ENCODE assay signal across 25 cellular contexts in the genomic region with DNA sequence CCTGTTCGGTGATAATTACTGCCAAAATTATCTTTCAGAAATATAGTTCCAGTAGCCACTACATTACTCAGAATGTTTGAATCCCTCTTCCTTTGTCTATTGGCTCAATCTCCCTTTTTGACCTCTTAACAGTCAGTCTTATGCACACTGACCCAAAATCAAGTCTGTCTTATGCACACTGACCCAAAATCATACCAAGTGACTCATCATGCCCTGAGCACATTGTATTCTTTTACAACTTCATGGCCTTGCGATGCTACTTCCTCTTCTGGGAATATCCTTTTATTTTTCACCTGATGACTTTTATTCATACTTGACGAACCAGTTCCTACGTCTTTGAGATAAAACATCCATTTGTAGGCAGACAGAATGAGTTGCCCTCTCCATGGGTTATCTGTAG.
DNase-seq lines count a peak whose midpoint lies in the region; ATAC-seq and TF ChIP-seq lines count a peak whose summit lies in the region.
"Had no signal": no experiment of that assay in that cellular context is flagged by ENCODE, and none has a peak within 500 bp of the region (broad histone marks: within the 10 kb centered on the region; RNA-seq: fewer than 3 reads in every experiment).

No MANE protein-coding gene starts in this region.

- no peaks in the 10 kb centered on the region for H3K79me1 ChIP-seq in trophoblast cell (ENCODE audit: low read length)

- H3K14ac ChIP-seq in trophoblast cell (ENCODE audit: low read length), result no peak overlapping the region

- no peak overlapping the region for H3K4ac ChIP-seq in trophoblast cell (ENCODE audit: low read depth, low read length)

- H3K36me3 ChIP-seq in ACC112 (ENCODE audit: insufficient read depth, low read length) (no peaks in the 10 kb centered on the region), brain microvascular endothelial cell (replicated peaks) (no peaks in the 10 kb centered on the region), trophoblast cell (ENCODE audit: control insufficient read depth in 1 of 2, insufficient read depth in 2 of 2, low read length in 2 of 2) (no peaks in the 10 kb centered on the region)

- no peak overlapping the region for H2AFZ ChIP-seq in ACC112 (ENCODE audit: low read length, unreplicated experiment)
- H2AFZ ChIP-seq in trophoblast cell (ENCODE audit: insufficient read depth, low read length, poor library complexity), result no peak overlapping the region

- H3K4me2 ChIP-seq in trophoblast cell (ENCODE audit: low read length), result no peak overlapping the region

- H4K8ac ChIP-seq in trophoblast cell (ENCODE audit: low read depth, low read length), result no peak overlapping the region

- no peak overlapping the region for H4K91ac ChIP-seq in trophoblast cell (ENCODE audit: low read depth, low read length)

- in situ Hi-C loops in brain microvascular endothelial cell (cut with HindIII; ENCODE audit: low pct_ligation_motif_present, low sequenced_read_pairs), result no loop called here

- H3K27ac ChIP-seq in ACC112 (ENCODE audit: low read depth, low read length) (peak overlapping the region; percentile 88), brain microvascular endothelial cell (peak overlapping the region; percentile 13), foreskin keratinocyte (no peak overlapping the region), trophoblast cell (ENCODE audit: low read depth, low read length) (no peak overlapping the region)
- H3K27ac ChIP-seq: C4-2B had no signal

- no peaks in the 10 kb centered on the region for H3K9me3 ChIP-seq in trophoblast cell (ENCODE audit: insufficient read depth, low read depth, low read length)

- H3K4me3 ChIP-seq in ACC112 (ENCODE audit: low read depth, low read length), result peak overlapping the region; percentile 39; the same call in 1 of the 2 replicates
- H3K4me3 ChIP-seq in brain microvascular endothelial cell (ENCODE audit: low read depth, low read length), result no peak overlapping the region
- H3K4me3 ChIP-seq in trophoblast cell (ENCODE audit: low read depth, low read length), result no peak overlapping the region

- H3K27me3 ChIP-seq in ACC112 (ENCODE audit: insufficient read depth, low read length), result no peaks in the 10 kb centered on the region
- no peaks in the 10 kb centered on the region for H3K27me3 ChIP-seq in brain microvascular endothelial cell (replicated peaks)
- H3K27me3 ChIP-seq in foreskin keratinocyte, result no peaks in the 10 kb centered on the region
- H3K27me3 ChIP-seq in trophoblast cell (ENCODE audit: insufficient read depth, low read length), result no peaks in the 10 kb centered on the region

- no peak for TF ChIP-seq CTCF in brain microvascular endothelial cell (IDR thresholded peaks at IDR 0.05; ENCODE audit: low read depth, low read length, missing control alignments)
- no peak for TF ChIP-seq CTCF in foreskin keratinocyte (conservative IDR thresholded peaks at IDR 0.05)

- H3K79me2 ChIP-seq in ACC112 (ENCODE audit: control insufficient read depth, insufficient read depth, low read length, unreplicated experiment), result no peaks in the 10 kb centered on the region
- no peaks in the 10 kb centered on the region for H3K79me2 ChIP-seq in trophoblast cell (ENCODE audit: control insufficient read depth, insufficient read depth, low read length, poor library complexity)

- no peak overlapping the region for H2BK5ac ChIP-seq in trophoblast cell (ENCODE audit: low read depth, low read length, poor library complexity)

- H3K23ac ChIP-seq in trophoblast cell (ENCODE audit: low read length), result no peak overlapping the region

- no peak overlapping the region for H2BK12ac ChIP-seq in trophoblast cell (ENCODE audit: low read length)

- WGBS in trophoblast cell (ENCODE audit: extremely low coverage, insufficient coverage, insufficient read length), result no CpG with 5 or more reads among the region's 4 CpGs

- peaks cover 22% of the 10 kb centered on the region for H3K4me1 ChIP-seq in ACC112 (ENCODE audit: control insufficient read depth, insufficient read depth, low read length, unreplicated experiment)
- peaks cover 13% of the 10 kb centered on the region for H3K4me1 ChIP-seq in foreskin keratinocyte
- H3K4me1 ChIP-seq in trophoblast cell (ENCODE audit: control insufficient read depth in 1 of 2, insufficient read depth in 2 of 2, low read length in 2 of 2), result no peaks in the 10 kb centered on the region

- H2AK5ac ChIP-seq in trophoblast cell (ENCODE audit: low read length), result no peak overlapping the region

- no peak overlapping the region for H3K9ac ChIP-seq in trophoblast cell (ENCODE audit: low read length)

- ATAC-seq in foreskin keratinocyte (peak; percentile 90), GM18907 (IDR thresholded peaks at IDR 0.05; ENCODE audit: unreplicated experiment) (no peak)
- ATAC-seq: activated CD4-positive, alpha-beta T cell treated with anti-CD3 and anti-CD28 coated beads for 36 hours; natural killer cell; sciatic nerve; T-cell had no signal

- no peak overlapping the region for H4K12ac ChIP-seq in trophoblast cell (ENCODE audit: low read depth, low read length)

- H2BK120ac ChIP-seq in trophoblast cell (ENCODE audit: insufficient read depth, low read length, poor library complexity), result no peak overlapping the region

- H3K18ac ChIP-seq in trophoblast cell (ENCODE audit: low read length), result no peak overlapping the region

- peak; percentile 76 for DNase-seq in M059J (ENCODE audit: low read depth)
- peak; percentile 15 for DNase-seq in brain microvascular endothelial cell
- peak; percentile 85 to 92 for DNase-seq in foreskin keratinocyte
- DNase-seq in NCI-H1092 treated with DMSO at 0.1 percent for 48 hours (lab: John Stamatoyannopoulos, UW), result no peak
- no peak for DNase-seq in trophoblast cell
- DNase-seq in activated CD4-positive, CD25-positive, alpha-beta regulatory T cell (lab: John Stamatoyannopoulos, UW), result no peak
- DNase-seq: activated CD4-positive, alpha-beta T cell treated with anti-CD3 and anti-CD28 coated beads for 36 hours; activated CD8-positive, alpha-beta memory T cell treated with anti-CD3 and anti-CD28 coated beads for 24 hours; activated naive CD4-positive, alpha-beta T cell treated with Interleukin-2 at 50 U/mL for 16 hours; activated T-cell treated with anti-CD3 and anti-CD28 coated beads, Interleukin-2, amount 50 U/mL, for 24 hours; amygdala; central memory CD4-positive, alpha-beta T cell; KBM-7; MV-4-11; natural killer cell; NCI-H1694 treated with DMSO at 0.1 percent for 48 hours; NCI-H774; SHP77; stimulated activated CD4-positive, alpha-beta T cell treated with anti-CD3 and anti-CD28 coated beads, Interleukin-15, amount 100 ng/mL, for 24 hours; stimulated activated CD8-positive, alpha-beta memory T cell treated with anti-CD3 and anti-CD28 coated beads, Interleukin-4, amount 100 ng/mL, for 48 hours; T-cell had no signal

Comparison
In these comparisons a context has a peak if more than half of its experiments do, and no peak if none do; other contexts are left out.
1. H3K27ac ChIP-seq: peak in ACC112 (single experiment) and brain microvascular endothelial cell (single experiment); none in foreskin keratinocyte (single experiment) and trophoblast cell (single experiment).
2. DNase-seq: peak in M059J (single experiment), brain microvascular endothelial cell (single experiment) and foreskin keratinocyte (2 of 2); none in NCI-H1092 treated with DMSO at 0.1 percent for 48 hours (single experiment), trophoblast cell (0 of 2) and activated CD4-positive, CD25-positive, alpha-beta regulatory T cell (0 of 4).